Comparison of ENCODE assay signal across 1 cellular context in the genomic region with DNA sequence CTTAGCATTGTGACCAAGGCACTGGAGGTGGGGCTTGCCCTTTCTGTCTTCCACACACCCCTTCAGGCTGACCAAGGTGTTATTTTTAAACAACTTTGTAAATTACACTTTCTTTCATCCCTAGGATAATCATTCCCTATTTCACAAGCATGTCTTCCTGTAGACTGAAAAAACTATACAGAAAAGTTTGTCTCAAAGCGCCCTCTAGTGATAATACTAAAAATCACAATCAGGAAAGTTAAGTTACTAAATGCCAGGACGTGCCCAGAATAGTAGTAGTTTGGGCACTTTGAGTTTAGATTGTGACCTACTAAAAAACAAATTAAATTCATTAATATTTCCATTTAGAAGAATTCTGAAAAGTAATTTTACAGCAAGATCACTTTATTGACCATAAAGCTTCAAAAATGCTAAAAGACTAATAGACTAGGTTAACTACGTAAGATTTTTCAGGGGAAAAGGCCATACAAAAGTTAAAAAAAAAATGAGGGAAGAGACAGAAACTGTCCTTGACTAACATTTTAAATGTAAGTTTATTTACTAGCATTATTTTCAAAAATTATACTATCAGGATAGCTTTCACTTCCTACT.
TF ChIP-seq lines count a peak whose summit lies in the region.

No MANE protein-coding gene starts in this region.

TF ChIP-seq in WTC11, 78 proteins besides CTCF, POLR2A, EP300 and RAD21 (continued from another document):
- TF ChIP-seq, protein P1, sequence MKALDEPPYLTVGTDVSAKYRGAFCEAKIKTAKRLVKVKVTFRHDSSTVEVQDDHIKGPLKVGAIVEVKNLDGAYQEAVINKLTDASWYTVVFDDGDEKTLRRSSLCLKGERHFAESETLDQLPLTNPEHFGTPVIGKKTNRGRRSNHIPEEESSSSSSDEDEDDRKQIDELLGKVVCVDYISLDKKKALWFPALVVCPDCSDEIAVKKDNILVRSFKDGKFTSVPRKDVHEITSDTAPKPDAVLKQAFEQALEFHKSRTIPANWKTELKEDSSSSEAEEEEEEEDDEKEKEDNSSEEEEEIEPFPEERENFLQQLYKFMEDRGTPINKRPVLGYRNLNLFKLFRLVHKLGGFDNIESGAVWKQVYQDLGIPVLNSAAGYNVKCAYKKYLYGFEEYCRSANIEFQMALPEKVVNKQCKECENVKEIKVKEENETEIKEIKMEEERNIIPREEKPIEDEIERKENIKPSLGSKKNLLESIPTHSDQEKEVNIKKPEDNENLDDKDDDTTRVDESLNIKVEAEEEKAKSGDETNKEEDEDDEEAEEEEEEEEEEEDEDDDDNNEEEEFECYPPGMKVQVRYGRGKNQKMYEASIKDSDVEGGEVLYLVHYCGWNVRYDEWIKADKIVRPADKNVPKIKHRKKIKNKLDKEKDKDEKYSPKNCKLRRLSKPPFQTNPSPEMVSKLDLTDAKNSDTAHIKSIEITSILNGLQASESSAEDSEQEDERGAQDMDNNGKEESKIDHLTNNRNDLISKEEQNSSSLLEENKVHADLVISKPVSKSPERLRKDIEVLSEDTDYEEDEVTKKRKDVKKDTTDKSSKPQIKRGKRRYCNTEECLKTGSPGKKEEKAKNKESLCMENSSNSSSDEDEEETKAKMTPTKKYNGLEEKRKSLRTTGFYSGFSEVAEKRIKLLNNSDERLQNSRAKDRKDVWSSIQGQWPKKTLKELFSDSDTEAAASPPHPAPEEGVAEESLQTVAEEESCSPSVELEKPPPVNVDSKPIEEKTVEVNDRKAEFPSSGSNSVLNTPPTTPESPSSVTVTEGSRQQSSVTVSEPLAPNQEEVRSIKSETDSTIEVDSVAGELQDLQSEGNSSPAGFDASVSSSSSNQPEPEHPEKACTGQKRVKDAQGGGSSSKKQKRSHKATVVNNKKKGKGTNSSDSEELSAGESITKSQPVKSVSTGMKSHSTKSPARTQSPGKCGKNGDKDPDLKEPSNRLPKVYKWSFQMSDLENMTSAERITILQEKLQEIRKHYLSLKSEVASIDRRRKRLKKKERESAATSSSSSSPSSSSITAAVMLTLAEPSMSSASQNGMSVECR (CRISPR knock-in tag; IDR thresholded peaks at IDR 0.05; ENCODE audit: borderline replicate concordance): no peak
- TF ChIP-seq MXD4 (CRISPR knock-in tag; IDR thresholded peaks at IDR 0.05; ENCODE audit: borderline replicate concordance): no peak
- TF ChIP-seq, protein P2, sequence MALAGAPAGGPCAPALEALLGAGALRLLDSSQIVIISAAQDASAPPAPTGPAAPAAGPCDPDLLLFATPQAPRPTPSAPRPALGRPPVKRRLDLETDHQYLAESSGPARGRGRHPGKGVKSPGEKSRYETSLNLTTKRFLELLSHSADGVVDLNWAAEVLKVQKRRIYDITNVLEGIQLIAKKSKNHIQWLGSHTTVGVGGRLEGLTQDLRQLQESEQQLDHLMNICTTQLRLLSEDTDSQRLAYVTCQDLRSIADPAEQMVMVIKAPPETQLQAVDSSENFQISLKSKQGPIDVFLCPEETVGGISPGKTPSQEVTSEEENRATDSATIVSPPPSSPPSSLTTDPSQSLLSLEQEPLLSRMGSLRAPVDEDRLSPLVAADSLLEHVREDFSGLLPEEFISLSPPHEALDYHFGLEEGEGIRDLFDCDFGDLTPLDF (CRISPR knock-in tag; IDR thresholded peaks at IDR 0.05): no peak
- TF ChIP-seq, protein P3, sequence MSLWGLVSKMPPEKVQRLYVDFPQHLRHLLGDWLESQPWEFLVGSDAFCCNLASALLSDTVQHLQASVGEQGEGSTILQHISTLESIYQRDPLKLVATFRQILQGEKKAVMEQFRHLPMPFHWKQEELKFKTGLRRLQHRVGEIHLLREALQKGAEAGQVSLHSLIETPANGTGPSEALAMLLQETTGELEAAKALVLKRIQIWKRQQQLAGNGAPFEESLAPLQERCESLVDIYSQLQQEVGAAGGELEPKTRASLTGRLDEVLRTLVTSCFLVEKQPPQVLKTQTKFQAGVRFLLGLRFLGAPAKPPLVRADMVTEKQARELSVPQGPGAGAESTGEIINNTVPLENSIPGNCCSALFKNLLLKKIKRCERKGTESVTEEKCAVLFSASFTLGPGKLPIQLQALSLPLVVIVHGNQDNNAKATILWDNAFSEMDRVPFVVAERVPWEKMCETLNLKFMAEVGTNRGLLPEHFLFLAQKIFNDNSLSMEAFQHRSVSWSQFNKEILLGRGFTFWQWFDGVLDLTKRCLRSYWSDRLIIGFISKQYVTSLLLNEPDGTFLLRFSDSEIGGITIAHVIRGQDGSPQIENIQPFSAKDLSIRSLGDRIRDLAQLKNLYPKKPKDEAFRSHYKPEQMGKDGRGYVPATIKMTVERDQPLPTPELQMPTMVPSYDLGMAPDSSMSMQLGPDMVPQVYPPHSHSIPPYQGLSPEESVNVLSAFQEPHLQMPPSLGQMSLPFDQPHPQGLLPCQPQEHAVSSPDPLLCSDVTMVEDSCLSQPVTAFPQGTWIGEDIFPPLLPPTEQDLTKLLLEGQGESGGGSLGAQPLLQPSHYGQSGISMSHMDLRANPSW (CRISPR knock-in tag; conservative IDR thresholded peaks at IDR 0.05; ENCODE audit: low read depth): no peak
- TF ChIP-seq, protein P4, sequence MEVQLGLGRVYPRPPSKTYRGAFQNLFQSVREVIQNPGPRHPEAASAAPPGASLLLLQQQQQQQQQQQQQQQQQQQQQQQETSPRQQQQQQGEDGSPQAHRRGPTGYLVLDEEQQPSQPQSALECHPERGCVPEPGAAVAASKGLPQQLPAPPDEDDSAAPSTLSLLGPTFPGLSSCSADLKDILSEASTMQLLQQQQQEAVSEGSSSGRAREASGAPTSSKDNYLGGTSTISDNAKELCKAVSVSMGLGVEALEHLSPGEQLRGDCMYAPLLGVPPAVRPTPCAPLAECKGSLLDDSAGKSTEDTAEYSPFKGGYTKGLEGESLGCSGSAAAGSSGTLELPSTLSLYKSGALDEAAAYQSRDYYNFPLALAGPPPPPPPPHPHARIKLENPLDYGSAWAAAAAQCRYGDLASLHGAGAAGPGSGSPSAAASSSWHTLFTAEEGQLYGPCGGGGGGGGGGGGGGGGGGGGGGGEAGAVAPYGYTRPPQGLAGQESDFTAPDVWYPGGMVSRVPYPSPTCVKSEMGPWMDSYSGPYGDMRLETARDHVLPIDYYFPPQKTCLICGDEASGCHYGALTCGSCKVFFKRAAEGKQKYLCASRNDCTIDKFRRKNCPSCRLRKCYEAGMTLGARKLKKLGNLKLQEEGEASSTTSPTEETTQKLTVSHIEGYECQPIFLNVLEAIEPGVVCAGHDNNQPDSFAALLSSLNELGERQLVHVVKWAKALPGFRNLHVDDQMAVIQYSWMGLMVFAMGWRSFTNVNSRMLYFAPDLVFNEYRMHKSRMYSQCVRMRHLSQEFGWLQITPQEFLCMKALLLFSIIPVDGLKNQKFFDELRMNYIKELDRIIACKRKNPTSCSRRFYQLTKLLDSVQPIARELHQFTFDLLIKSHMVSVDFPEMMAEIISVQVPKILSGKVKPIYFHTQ (CRISPR knock-in tag; IDR thresholded peaks at IDR 0.05): no peak
- TF ChIP-seq NR2C2 (CRISPR knock-in tag; IDR thresholded peaks at IDR 0.05): no peak
- TF ChIP-seq, protein P5, sequence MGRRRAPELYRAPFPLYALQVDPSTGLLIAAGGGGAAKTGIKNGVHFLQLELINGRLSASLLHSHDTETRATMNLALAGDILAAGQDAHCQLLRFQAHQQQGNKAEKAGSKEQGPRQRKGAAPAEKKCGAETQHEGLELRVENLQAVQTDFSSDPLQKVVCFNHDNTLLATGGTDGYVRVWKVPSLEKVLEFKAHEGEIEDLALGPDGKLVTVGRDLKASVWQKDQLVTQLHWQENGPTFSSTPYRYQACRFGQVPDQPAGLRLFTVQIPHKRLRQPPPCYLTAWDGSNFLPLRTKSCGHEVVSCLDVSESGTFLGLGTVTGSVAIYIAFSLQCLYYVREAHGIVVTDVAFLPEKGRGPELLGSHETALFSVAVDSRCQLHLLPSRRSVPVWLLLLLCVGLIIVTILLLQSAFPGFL (CRISPR knock-in tag; IDR thresholded peaks at IDR 0.05; ENCODE audit: borderline replicate concordance): no peak
- TF ChIP-seq, protein P6, sequence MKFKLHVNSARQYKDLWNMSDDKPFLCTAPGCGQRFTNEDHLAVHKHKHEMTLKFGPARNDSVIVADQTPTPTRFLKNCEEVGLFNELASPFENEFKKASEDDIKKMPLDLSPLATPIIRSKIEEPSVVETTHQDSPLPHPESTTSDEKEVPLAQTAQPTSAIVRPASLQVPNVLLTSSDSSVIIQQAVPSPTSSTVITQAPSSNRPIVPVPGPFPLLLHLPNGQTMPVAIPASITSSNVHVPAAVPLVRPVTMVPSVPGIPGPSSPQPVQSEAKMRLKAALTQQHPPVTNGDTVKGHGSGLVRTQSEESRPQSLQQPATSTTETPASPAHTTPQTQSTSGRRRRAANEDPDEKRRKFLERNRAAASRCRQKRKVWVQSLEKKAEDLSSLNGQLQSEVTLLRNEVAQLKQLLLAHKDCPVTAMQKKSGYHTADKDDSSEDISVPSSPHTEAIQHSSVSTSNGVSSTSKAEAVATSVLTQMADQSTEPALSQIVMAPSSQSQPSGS (CRISPR knock-in tag; IDR thresholded peaks at IDR 0.05; ENCODE audit: borderline replicate concordance, low read depth): no peak
- TF ChIP-seq ZNF317 (CRISPR knock-in tag; IDR thresholded peaks at IDR 0.05; ENCODE audit: borderline replicate concordance, low read depth): no peak
- no peak for TF ChIP-seq FOXJ3 (CRISPR knock-in tag; IDR thresholded peaks at IDR 0.05; ENCODE audit: borderline replicate concordance)
- TF ChIP-seq, protein P7, sequence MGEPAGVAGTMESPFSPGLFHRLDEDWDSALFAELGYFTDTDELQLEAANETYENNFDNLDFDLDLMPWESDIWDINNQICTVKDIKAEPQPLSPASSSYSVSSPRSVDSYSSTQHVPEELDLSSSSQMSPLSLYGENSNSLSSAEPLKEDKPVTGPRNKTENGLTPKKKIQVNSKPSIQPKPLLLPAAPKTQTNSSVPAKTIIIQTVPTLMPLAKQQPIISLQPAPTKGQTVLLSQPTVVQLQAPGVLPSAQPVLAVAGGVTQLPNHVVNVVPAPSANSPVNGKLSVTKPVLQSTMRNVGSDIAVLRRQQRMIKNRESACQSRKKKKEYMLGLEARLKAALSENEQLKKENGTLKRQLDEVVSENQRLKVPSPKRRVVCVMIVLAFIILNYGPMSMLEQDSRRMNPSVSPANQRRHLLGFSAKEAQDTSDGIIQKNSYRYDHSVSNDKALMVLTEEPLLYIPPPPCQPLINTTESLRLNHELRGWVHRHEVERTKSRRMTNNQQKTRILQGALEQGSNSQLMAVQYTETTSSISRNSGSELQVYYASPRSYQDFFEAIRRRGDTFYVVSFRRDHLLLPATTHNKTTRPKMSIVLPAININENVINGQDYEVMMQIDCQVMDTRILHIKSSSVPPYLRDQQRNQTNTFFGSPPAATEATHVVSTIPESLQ (CRISPR knock-in tag; IDR thresholded peaks at IDR 0.05): no peak
- TF ChIP-seq, protein P8, sequence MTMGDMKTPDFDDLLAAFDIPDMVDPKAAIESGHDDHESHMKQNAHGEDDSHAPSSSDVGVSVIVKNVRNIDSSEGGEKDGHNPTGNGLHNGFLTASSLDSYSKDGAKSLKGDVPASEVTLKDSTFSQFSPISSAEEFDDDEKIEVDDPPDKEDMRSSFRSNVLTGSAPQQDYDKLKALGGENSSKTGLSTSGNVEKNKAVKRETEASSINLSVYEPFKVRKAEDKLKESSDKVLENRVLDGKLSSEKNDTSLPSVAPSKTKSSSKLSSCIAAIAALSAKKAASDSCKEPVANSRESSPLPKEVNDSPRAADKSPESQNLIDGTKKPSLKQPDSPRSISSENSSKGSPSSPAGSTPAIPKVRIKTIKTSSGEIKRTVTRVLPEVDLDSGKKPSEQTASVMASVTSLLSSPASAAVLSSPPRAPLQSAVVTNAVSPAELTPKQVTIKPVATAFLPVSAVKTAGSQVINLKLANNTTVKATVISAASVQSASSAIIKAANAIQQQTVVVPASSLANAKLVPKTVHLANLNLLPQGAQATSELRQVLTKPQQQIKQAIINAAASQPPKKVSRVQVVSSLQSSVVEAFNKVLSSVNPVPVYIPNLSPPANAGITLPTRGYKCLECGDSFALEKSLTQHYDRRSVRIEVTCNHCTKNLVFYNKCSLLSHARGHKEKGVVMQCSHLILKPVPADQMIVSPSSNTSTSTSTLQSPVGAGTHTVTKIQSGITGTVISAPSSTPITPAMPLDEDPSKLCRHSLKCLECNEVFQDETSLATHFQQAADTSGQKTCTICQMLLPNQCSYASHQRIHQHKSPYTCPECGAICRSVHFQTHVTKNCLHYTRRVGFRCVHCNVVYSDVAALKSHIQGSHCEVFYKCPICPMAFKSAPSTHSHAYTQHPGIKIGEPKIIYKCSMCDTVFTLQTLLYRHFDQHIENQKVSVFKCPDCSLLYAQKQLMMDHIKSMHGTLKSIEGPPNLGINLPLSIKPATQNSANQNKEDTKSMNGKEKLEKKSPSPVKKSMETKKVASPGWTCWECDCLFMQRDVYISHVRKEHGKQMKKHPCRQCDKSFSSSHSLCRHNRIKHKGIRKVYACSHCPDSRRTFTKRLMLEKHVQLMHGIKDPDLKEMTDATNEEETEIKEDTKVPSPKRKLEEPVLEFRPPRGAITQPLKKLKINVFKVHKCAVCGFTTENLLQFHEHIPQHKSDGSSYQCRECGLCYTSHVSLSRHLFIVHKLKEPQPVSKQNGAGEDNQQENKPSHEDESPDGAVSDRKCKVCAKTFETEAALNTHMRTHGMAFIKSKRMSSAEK (CRISPR knock-in tag; IDR thresholded peaks at IDR 0.05; ENCODE audit: borderline replicate concordance): no peak
TF ChIP-seq in WTC11: peak in this region for 0.
